ENCODE assay signal across 8 cellular contexts in the genomic region with DNA sequence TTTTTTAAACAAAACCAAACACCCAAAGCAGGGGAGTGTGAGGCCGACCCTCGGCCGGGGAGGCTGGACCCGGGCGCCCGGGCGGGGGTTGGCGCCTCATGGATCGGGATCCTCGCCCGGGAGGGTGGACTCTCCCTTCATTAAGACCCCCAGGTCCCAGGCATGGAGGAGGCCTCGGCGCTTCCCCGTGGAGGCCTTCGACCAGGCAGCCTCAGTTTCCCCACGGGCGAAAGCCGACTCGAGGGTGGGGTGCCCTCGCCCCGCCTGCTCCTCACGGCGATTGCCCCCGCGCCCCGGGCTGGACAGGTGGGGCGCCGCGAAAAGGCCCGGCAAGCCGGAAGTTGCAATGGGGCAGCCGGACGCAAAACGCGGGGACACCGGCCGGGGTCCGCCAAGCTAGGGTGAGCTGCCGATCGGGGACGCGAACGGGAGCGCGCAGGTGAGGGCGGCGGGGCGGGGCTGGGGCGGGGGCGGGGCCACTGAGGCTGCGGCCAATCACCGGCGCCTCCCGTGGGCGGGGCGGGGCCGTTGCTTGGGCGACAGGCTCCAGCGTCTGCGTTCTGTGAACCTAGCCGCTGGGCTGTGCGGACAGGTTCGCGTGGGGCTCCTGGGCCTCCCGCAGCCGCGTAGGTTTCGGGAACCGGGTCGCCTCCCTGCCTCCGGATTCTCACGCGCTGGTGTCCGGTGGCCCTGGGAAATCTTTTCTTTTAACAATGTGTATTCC. TPM values are rescaled to one million over a fixed set of nuclear protein-coding genes. Genes with fewer than 3 reads are reported as not detected.
DNase-seq lines count a peak whose midpoint lies in the region; ATAC-seq and TF ChIP-seq lines count a peak whose summit lies in the region.

No MANE protein-coding gene starts in this region.

- H3K27ac Mint-ChIP-seq in type B pancreatic cell: peak overlapping the region; percentile 85

- H3K9ac ChIP-seq in adipocyte (ENCODE audit: low read length): peak overlapping the region; percentile 75

- TF ChIP-seq POLR2A in heart left ventricle (IDR thresholded peaks at IDR 0.05): peak in 1 of 2 donors; percentile 46

- H3K27ac ChIP-seq in heart left ventricle: peak overlapping the region; percentile 73 to 93 (median 86)

- peak overlapping the region; percentile 80 for H3K4me3 ChIP-seq in GM12865 (ENCODE audit: low read depth, low read length)
- H3K4me3 ChIP-seq in adipocyte (ENCODE audit: low read length): peak overlapping the region; percentile 83
- peak overlapping the region; percentile 48 to 79 (median 67) for H3K4me3 ChIP-seq in heart left ventricle

- 1% methylated on average over 31 to 74 of the region's 74 CpGs for WGBS in heart left ventricle, 4 donors

- peaks cover 6% of the 10 kb centered on the region for H3K27me3 Mint-ChIP-seq in type B pancreatic cell

- H3K4me1 ChIP-seq in adipocyte (ENCODE audit: control insufficient read depth, insufficient read depth, low read length) (peaks cover 3% of the 10 kb centered on the region), heart left ventricle (peaks cover 4 to 33% (median 16%) of the 10 kb centered on the region in 12 donors)

- H3K27me3 ChIP-seq in adipocyte (replicated peaks; ENCODE audit: control insufficient read depth, insufficient read depth, low read length) (no peaks in the 10 kb centered on the region), heart left ventricle (no peaks in the 10 kb centered on the region)

- ATAC-seq in HG02678 (IDR thresholded peaks at IDR 0.05; ENCODE audit: unreplicated experiment) (peak; percentile 89), heart left ventricle (peak; percentile 86 to 97 (median 95))

- peak overlapping the region; percentile 90 for H3K4me3 Mint-ChIP-seq in type B pancreatic cell

- H3K36me3 ChIP-seq in adipocyte (ENCODE audit: control insufficient read depth, insufficient read depth, low read length, severe bottlenecking) (no peaks in the 10 kb centered on the region), heart left ventricle (no peaks in the 10 kb centered on the region)

- peak; percentile 97 for DNase-seq in GM12865 (ENCODE audit: low read depth)
- peak; percentile 63 for DNase-seq in NCI-H1417 treated with DMSO at 0.1 percent for 48 hours (lab: John Stamatoyannopoulos, UW)
- peak; percentile 87 for DNase-seq in SW480 (ENCODE audit: low spot score)
- peak; percentile 94 for DNase-seq in adipocyte (ENCODE audit: low read depth)
- peak; percentile 91 to 94 (median 92) for DNase-seq in heart left ventricle
- DNase-seq in posterior cingulate gyrus: peak; percentile 78 to 98 (median 88)
- DNase-seq in type B pancreatic cell (ENCODE audit: extremely low spot score, unreplicated experiment): peak; percentile 95

- TF ChIP-seq CTCF in GM12865 (IDR thresholded peaks at IDR 0.05; ENCODE audit: insufficient read depth, low read depth, low read length, missing control alignments) (no peak), heart left ventricle (IDR thresholded peaks at IDR 0.05) (peak in 1 of 12 donors; percentile 14), type B pancreatic cell (conservative IDR thresholded peaks at IDR 0.05) (no peak)

- peaks cover 15% of the 10 kb centered on the region for H3K4me1 Mint-ChIP-seq in type B pancreatic cell (ENCODE audit: unreplicated experiment)

- no peaks in the 10 kb centered on the region for H3K9me3 Mint-ChIP-seq in type B pancreatic cell

- intact Hi-C loops in heart left ventricle (cut with DNase I) (loop anchor here in 2 of 10 donors (2.0 kb wide), 2 partner anchors 18 to 22 kb away; no protein-coding TSS in a partner anchor), posterior cingulate gyrus (cut with DNase I) (no loop called here)

- no peaks in the 10 kb centered on the region for H3K9me3 ChIP-seq in adipocyte (ENCODE audit: control insufficient read depth, low read length)
- H3K9me3 ChIP-seq in heart left ventricle: no peaks in the 10 kb centered on the region

- no peaks in the 10 kb centered on the region for H3K36me3 Mint-ChIP-seq in type B pancreatic cell

RNA-seq across cellular contexts. Expression of a gene that starts 6.0 kb away (rescaled TPM):
- total RNA-seq in heart left ventricle (10 to 100 TPM in 2 of 9 donors, 1 to 10 TPM in 7; 7.4 to 19.8 (median 8.1) TPM), type B pancreatic cell (ENCODE audit: low replicate concordance) (15.0 and 18.2 TPM in 2 replicates)
- polyA plus RNA-seq in heart left ventricle: 10 to 100 TPM; 13.9 to 17.0 TPM

RNA-seq across cellular contexts. Expression of a gene that starts 7.3 kb away (rescaled TPM):
- not detected for total RNA-seq in heart left ventricle
- not detected for polyA plus RNA-seq in heart left ventricle
- not detected in 2 replicates for total RNA-seq in type B pancreatic cell (ENCODE audit: low replicate concordance)

RNA-seq across cellular contexts. Expression of a gene that starts 28.5 kb away (rescaled TPM):
- total RNA-seq in heart left ventricle (10 to 100 TPM in 2 of 9 donors, 1 to 10 TPM in 7; 6.7 to 14.3 (median 8.2) TPM), type B pancreatic cell (ENCODE audit: low replicate concordance) (11.6 and 13.3 TPM in 2 replicates)
- polyA plus RNA-seq in heart left ventricle: 10 to 100 TPM in 1 of 2 donors, 1 to 10 TPM in 1; 8.7 to 14.2 TPM

RNA-seq across cellular contexts. Expression of a gene that starts 40.9 kb away (rescaled TPM):
- 100 to 1,000 TPM in 1 of 9 donors, 10 to 100 TPM in 8; 20.6 to 241 (median 48.9) TPM for total RNA-seq in heart left ventricle
- 10 to 100 TPM; 60.2 to 63.4 TPM for polyA plus RNA-seq in heart left ventricle
- 12.7 and 44.1 TPM in 2 replicates for total RNA-seq in type B pancreatic cell (ENCODE audit: low replicate concordance)

Comparison
In these comparisons a context has a peak if more than half of its experiments do, and no peak if none do; other contexts are left out.
1. Peak in every context shown above with its lines: DNase-seq, ATAC-seq, H3K4me3 ChIP-seq and H3K27ac ChIP-seq.